In the genomic region with DNA sequence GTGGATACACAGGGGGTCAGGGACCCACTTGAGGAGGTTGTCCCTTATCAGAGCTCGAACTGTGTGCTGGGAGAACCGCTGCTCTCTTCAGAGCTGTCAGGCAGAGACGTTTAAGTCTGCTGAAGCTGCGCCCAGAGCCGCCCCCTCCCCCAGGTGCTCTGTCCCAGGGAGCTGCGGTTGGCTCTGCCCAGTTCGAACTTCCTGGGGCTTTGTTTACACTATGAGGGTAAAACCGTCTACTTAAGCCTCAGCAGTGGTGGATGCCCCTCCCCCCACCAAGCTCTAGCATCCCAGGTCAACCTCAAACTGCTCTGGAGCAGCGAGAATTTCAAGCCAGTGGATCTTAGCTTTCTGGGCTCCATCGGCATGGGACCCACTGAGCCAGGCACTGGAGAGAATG, we compare ENCODE assay signal across 18 cellular contexts. TPM values are rescaled to one million over a fixed set of nuclear protein-coding genes. Genes with fewer than 3 reads are reported as not detected.
DNase-seq lines count a peak whose midpoint lies in the region; ATAC-seq and TF ChIP-seq lines count a peak whose summit lies in the region.
"Had no signal": no experiment of that assay in that cellular context is flagged by ENCODE, and none has a peak within 500 bp of the region (broad histone marks: within the 10 kb centered on the region; RNA-seq: fewer than 3 reads in every experiment).

No MANE protein-coding gene starts in this region.

- H3K4me3 Mint-ChIP-seq in WTC11: 0 out of 2 replicates have a peak overlapping the region, but pooled peaks have one; percentile 17
- H3K4me3 Mint-ChIP-seq: CD4-positive, alpha-beta memory T cell had no signal

- no peak overlapping the region for H3K18ac ChIP-seq in mesenchymal stem cell (ENCODE audit: low read depth in 1 of 2, low read length in 2 of 2)

- H3K4me3 ChIP-seq in HUES6 (ENCODE audit: low read depth, low read length) (peak overlapping the region; percentile 19; the same call in 1 of the 2 replicates), mesenchymal stem cell (ENCODE audit: insufficient read depth in 1 of 2, low read depth in 1 of 2, low read length in 2 of 2) (no peak overlapping the region), lower leg skin (ENCODE audit: low read depth, poor library complexity, severe bottlenecking) (no peak overlapping the region), tibial artery (no peak overlapping the region)
- H3K4me3 ChIP-seq: SJSA1 had no signal

- no peak overlapping the region for H3K4me2 ChIP-seq in mesenchymal stem cell (ENCODE audit: low read length, poor library complexity, severe bottlenecking)

- POLR2A ChIA-PET in WTC11 (lab: Charles Lee): no interaction called here

- DNase-seq in COLO668 (lab: John Stamatoyannopoulos, UW; ENCODE audit: unreplicated experiment): peak; percentile 56
- peak; percentile 48 for DNase-seq in WTC11 (ENCODE audit: low spot score)
- DNase-seq in mesenchymal stem cell: peak; percentile 8
- DNase-seq in sciatic nerve (ENCODE audit: low spot score): no peak
- no peak for DNase-seq in lower leg skin (ENCODE audit: low spot score in 2 of 2)
- DNase-seq in tibial artery: no peak
- DNase-seq: CD4-positive, alpha-beta memory T cell; HCEC 1CT; KG1; NCI-H1092; NCI-H2107; NCI-H446 treated with DMSO at 0.1 percent for 48 hours; NCI-H82; RPMI8226; SW 1271 had no signal

- no peak overlapping the region for H4K8ac ChIP-seq in mesenchymal stem cell (ENCODE audit: low read length)

- H3K27ac Mint-ChIP-seq in WTC11: peak overlapping the region; percentile 2; the same call in 1 of the 2 replicates
- H3K27ac Mint-ChIP-seq: CD4-positive, alpha-beta memory T cell had no signal

- no peak overlapping the region for H2BK5ac ChIP-seq in mesenchymal stem cell (ENCODE audit: low read depth, low read length, poor library complexity, severe bottlenecking)

- H2BK12ac ChIP-seq in mesenchymal stem cell (ENCODE audit: low read length in 2 of 2): peak overlapping the region in 1 of 2 experiments; percentile 4

- H3K9me3 ChIP-seq in HUES6 (ENCODE audit: control insufficient read depth, insufficient read depth, low read depth, low read length): no peaks in the 10 kb centered on the region
- H3K9me3 ChIP-seq in mesenchymal stem cell (ENCODE audit: control insufficient read depth, low read length): no peaks in the 10 kb centered on the region
- no peaks in the 10 kb centered on the region for H3K9me3 ChIP-seq in tibial artery
- H3K9me3 ChIP-seq: SJSA1 had no signal

- H3K23ac ChIP-seq in mesenchymal stem cell (ENCODE audit: low read length in 2 of 2): no peak overlapping the region

- no peak overlapping the region for H4K91ac ChIP-seq in mesenchymal stem cell (ENCODE audit: low read length)

- H3K14ac ChIP-seq in mesenchymal stem cell (ENCODE audit: low read length in 2 of 2): no peak overlapping the region

- H3K27me3 Mint-ChIP-seq in WTC11 (ENCODE audit: low read depth): no peaks in the 10 kb centered on the region
- H3K27me3 Mint-ChIP-seq: CD4-positive, alpha-beta memory T cell had no signal

- peaks cover 32% of the 10 kb centered on the region for H3K79me1 ChIP-seq in mesenchymal stem cell (replicated peaks; ENCODE audit: low read length, poor library complexity, severe bottlenecking)

- peaks cover 21% of the 10 kb centered on the region for H3K36me3 ChIP-seq in HUES6 (ENCODE audit: control insufficient read depth, insufficient read depth, low read length)
- peaks cover 15 to 23% of the 10 kb centered on the region in 2 experiments for H3K36me3 ChIP-seq in mesenchymal stem cell (ENCODE audit: control insufficient read depth in 1 of 2, insufficient read depth in 2 of 2, low read depth in 1 of 2, low read length in 2 of 2)
- H3K36me3 ChIP-seq in tibial artery: peaks cover 11 to 12% (median 11%) of the 10 kb centered on the region in 3 donors

- TF ChIP-seq CTCF in WTC11 (IDR thresholded peaks at IDR 0.05) (no peak), lower leg skin (IDR thresholded peaks at IDR 0.05) (no peak), tibial artery (IDR thresholded peaks at IDR 0.05) (no peak)

- no peak overlapping the region for H2AFZ ChIP-seq in mesenchymal stem cell (ENCODE audit: low read depth, low read length)

- no peak overlapping the region for H2BK15ac ChIP-seq in mesenchymal stem cell (ENCODE audit: low read depth, poor library complexity, severe bottlenecking)

- H3K4me1 ChIP-seq in HUES6 (ENCODE audit: control insufficient read depth, insufficient read depth, low read length): peaks cover 15% of the 10 kb centered on the region
- H3K4me1 ChIP-seq in mesenchymal stem cell (ENCODE audit: control insufficient read depth, insufficient read depth, low read depth, low read length): peaks cover 2% of the 10 kb centered on the region
- no peaks in the 10 kb centered on the region for H3K4me1 ChIP-seq in tibial artery
- H3K4me1 ChIP-seq: SJSA1 had no signal

- CTCF ChIA-PET in WTC11 (lab: Charles Lee): interaction anchor here (1.3 kb wide), 1 partner anchor 38 kb away, joined by 4 read pairs; no protein-coding TSS in a partner anchor

- no peaks in the 10 kb centered on the region for H3K27me3 ChIP-seq in HUES6 (ENCODE audit: control insufficient read depth, insufficient read depth, low read length)
- H3K27me3 ChIP-seq in mesenchymal stem cell (ENCODE audit: control insufficient read depth in 1 of 2, insufficient read depth in 1 of 2, low read length in 2 of 2): no peaks in the 10 kb centered on the region
- no peaks in the 10 kb centered on the region for H3K27me3 ChIP-seq in tibial artery
- H3K27me3 ChIP-seq: SJSA1 had no signal

- intact Hi-C loops in sciatic nerve (cut with DNase I): no loop called here
- intact Hi-C loops in lower leg skin (cut with DNase I; ENCODE audit: low total_unique reads): no loop called here
- intact Hi-C loops in tibial artery (cut with DNase I; ENCODE audit: low total_unique reads): no loop called here

- H3K4ac ChIP-seq in mesenchymal stem cell (ENCODE audit: low read depth in 1 of 2, low read length in 2 of 2): no peak overlapping the region

- ATAC-seq in WTC11 (peak; percentile 93), sciatic nerve (no peak), HG03196 (IDR thresholded peaks at IDR 0.05; ENCODE audit: unreplicated experiment) (no peak)

- H3K9ac ChIP-seq in HUES6 (ENCODE audit: low read length): no peak overlapping the region
- H3K9ac ChIP-seq in mesenchymal stem cell (ENCODE audit: low read length): no peak overlapping the region

- no peak for TF ChIP-seq POLR2A in lower leg skin (IDR thresholded peaks at IDR 0.05)

- H3K36me3 Mint-ChIP-seq in WTC11: peaks cover 18% of the 10 kb centered on the region

- WGBS in mesenchymal stem cell: 32% methylated on average over 10 of the region's 10 CpGs
- 77 to 78% methylated on average over 10 of the region's 10 CpGs for WGBS in lower leg skin, 2 donors

- H2AK5ac ChIP-seq in mesenchymal stem cell (ENCODE audit: low read length, severe bottlenecking): no peak overlapping the region

- H3K27ac ChIP-seq in HUES6 (ENCODE audit: low read depth, low read length) (no peak overlapping the region), mesenchymal stem cell (ENCODE audit: low read length, poor library complexity, severe bottlenecking) (no peak overlapping the region), tibial artery (no peak overlapping the region)
- H3K27ac ChIP-seq: SJSA1 had no signal

- H3K9me3 Mint-ChIP-seq in WTC11: 0 out of 2 replicates have a peak, but pooled peaks cover 6% of the 10 kb centered on the region

- H3K4me1 Mint-ChIP-seq in WTC11: peaks cover 24% of the 10 kb centered on the region

- no peak overlapping the region for H2BK120ac ChIP-seq in mesenchymal stem cell (ENCODE audit: low read depth, low read length)

TF ChIP-seq in WTC11, 78 proteins besides CTCF, POLR2A, EP300 and RAD21:
- peak; percentile 39; the same call in 1 of the 2 replicates for TF ChIP-seq ZNF281 (CRISPR knock-in tag; IDR thresholded peaks at IDR 0.05)
- TF ChIP-seq, protein P1, sequence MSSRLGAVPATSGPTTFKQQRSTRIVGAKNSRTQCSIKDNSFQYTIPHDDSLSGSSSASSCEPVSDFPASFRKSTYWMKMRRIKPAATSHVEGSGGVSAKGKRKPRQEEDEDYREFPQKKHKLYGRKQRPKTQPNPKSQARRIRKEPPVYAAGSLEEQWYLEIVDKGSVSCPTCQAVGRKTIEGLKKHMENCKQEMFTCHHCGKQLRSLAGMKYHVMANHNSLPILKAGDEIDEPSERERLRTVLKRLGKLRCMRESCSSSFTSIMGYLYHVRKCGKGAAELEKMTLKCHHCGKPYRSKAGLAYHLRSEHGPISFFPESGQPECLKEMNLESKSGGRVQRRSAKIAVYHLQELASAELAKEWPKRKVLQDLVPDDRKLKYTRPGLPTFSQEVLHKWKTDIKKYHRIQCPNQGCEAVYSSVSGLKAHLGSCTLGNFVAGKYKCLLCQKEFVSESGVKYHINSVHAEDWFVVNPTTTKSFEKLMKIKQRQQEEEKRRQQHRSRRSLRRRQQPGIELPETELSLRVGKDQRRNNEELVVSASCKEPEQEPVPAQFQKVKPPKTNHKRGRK (CRISPR knock-in tag; IDR thresholded peaks at IDR 0.05; ENCODE audit: borderline replicate concordance): no peak

RNA-seq across cellular contexts. Expression of gene SRD5A1, which starts 15.9 kb away (rescaled TPM):
- total RNA-seq in WTC11 (2021) (36.9 to 42.6 TPM (median 41.6 TPM) in 3 replicates), sciatic nerve (9.6 TPM), lower leg skin (100 to 1,000 TPM in 2 of 4 donors, 10 to 100 TPM in 2; 83.1 to 155 (median 98.4) TPM)
- polyA plus RNA-seq in mesenchymal stem cell (2013, experiment 1 of 2): 16.0 TPM
- 17.1 TPM for polyA plus RNA-seq in mesenchymal stem cell (2013, experiment 2 of 2)

RNA-seq across cellular contexts. Expression of gene NSUN2, which starts 16.3 kb away (rescaled TPM):
- 73.3 to 88.4 TPM (median 74.9 TPM) in 3 replicates for total RNA-seq in WTC11 (2021)
- polyA plus RNA-seq in mesenchymal stem cell (2013, experiment 1 of 2): 23.3 TPM
- polyA plus RNA-seq in mesenchymal stem cell (2013, experiment 2 of 2): 22.9 TPM
- 53.0 TPM for total RNA-seq in sciatic nerve
- total RNA-seq in lower leg skin: 10 to 100 TPM; 43.0 to 54.0 (median 47.9) TPM

Comparison
In these comparisons a context has a peak if more than half of its experiments do, and no peak if none do; other contexts are left out.
1. DNase-seq: peak in COLO668 (single experiment), WTC11 (single experiment) and mesenchymal stem cell (single experiment); none in sciatic nerve (single experiment), lower leg skin (0 of 2) and tibial artery (0 of 2).